1 cellular context compared by ENCODE assay signal in the genomic region with DNA sequence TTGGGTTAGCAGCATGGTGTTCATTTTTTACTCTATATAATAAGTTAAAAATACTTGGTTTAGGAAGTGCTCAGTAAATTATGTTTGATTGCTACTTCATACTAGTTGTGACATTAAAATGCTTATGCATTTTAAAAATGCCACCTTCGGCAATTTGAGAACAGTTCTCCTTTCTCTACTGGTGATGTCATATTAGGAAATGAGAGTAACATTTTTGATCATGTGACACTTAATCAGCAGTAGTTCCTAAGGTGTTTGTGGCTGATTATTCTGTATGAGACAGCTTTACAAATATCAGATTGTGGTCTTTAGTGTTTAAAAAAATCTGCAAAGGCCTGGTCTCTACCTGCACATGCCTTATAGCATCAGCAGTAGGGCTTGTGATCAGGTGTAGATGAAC.
TF ChIP-seq lines count a peak whose summit lies in the region.

No MANE protein-coding gene starts in this region.

TF ChIP-seq in IMR-90, 13 proteins besides CTCF, POLR2A, EP300 and RAD21:
- TF ChIP-seq MAFK (IDR thresholded peaks at IDR 0.05; ENCODE audit: low read depth, low read length) (peak; percentile 60; the same call in 1 of the 2 replicates), BHLHE40 (IDR thresholded peaks at IDR 0.05; ENCODE audit: low read depth, low read length) (no peak)
- TF ChIP-seq, protein P1, sequence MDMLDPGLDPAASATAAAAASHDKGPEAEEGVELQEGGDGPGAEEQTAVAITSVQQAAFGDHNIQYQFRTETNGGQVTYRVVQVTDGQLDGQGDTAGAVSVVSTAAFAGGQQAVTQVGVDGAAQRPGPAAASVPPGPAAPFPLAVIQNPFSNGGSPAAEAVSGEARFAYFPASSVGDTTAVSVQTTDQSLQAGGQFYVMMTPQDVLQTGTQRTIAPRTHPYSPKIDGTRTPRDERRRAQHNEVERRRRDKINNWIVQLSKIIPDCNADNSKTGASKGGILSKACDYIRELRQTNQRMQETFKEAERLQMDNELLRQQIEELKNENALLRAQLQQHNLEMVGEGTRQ (IDR thresholded peaks at IDR 0.05; ENCODE audit: low read depth, low read length), result peak; percentile 55
